ENCODE assay signal across 8 cellular contexts in genomic region chr14:100440207-100440631, GRCh38.
DNase-seq lines count a peak whose midpoint lies in the region; ATAC-seq and TF ChIP-seq lines count a peak whose summit lies in the region.

No MANE protein-coding gene starts in this region.

- 19% methylated on average over 10 of the region's 10 CpGs for WGBS in prostate gland

- peak overlapping the region; percentile 80 for H3K27ac ChIP-seq in angular gyrus (ENCODE audit: low read depth, low read length)
- H3K27ac ChIP-seq in left ventricle myocardium inferior (replicated peaks) = peak overlapping the region; percentile 68
- peak overlapping the region; percentile 1 to 36 for H3K27ac ChIP-seq in prostate gland
- H3K27ac ChIP-seq in MM.1S (ENCODE audit: low read length) = no peak overlapping the region

- intact Hi-C loops in left ventricle myocardium inferior (cut with micrococcal nuclease) (loop anchor here (10.0 kb wide), 1 partner anchor 205 kb away; no protein-coding TSS in a partner anchor), prostate gland (cut with DNase I) (loop anchor here (10.0 kb wide), 1 partner anchor 1185 kb away; no protein-coding TSS in a partner anchor)

- H3K9me2 ChIP-seq in MM.1S (replicated peaks; ENCODE audit: insufficient read depth, low read length) = no peaks in the 10 kb centered on the region

- no peak for TF ChIP-seq POLR2A in prostate gland (IDR thresholded peaks at IDR 0.05)

- no peaks in the 10 kb centered on the region for H3K79me2 ChIP-seq in MM.1S (ENCODE audit: low read length)

- no peaks in the 10 kb centered on the region for H3F3A ChIP-seq in MM.1S (ENCODE audit: insufficient read depth, low read length)

- H3K4me1 ChIP-seq in left ventricle myocardium inferior = peaks cover 33% of the 10 kb centered on the region
- peaks cover 12% of the 10 kb centered on the region for H3K4me1 ChIP-seq in prostate gland (replicated peaks)
- no peaks in the 10 kb centered on the region for H3K4me1 ChIP-seq in MM.1S (ENCODE audit: low read length)

- no peak overlapping the region for H2AFZ ChIP-seq in MM.1S (ENCODE audit: low read length)

- H3K4me3 ChIP-seq in left ventricle myocardium inferior (peak overlapping the region; percentile 33), prostate gland (no peak overlapping the region), MM.1S (ENCODE audit: low read length) (no peak overlapping the region)

- no peak overlapping the region for H3K9ac ChIP-seq in MM.1S (ENCODE audit: low read length)

- no peaks in the 10 kb centered on the region for H4K20me1 ChIP-seq in MM.1S (ENCODE audit: insufficient read depth, low read length)

- H3K36me3 ChIP-seq in left ventricle myocardium inferior = no peaks in the 10 kb centered on the region
- no peaks in the 10 kb centered on the region for H3K36me3 ChIP-seq in prostate gland
- H3K36me3 ChIP-seq in MM.1S (replicated peaks; ENCODE audit: insufficient read depth, low read length) = no peaks in the 10 kb centered on the region

- DNase-seq in AG08396 (ENCODE audit: low spot score) = peak; percentile 68
- peak; percentile 79 for DNase-seq in NCI-H526 treated with DMSO at 0.1 percent for 48 hours (lab: John Stamatoyannopoulos, UW)
- DNase-seq in left ventricle myocardium inferior = peak; percentile 64
- DNase-seq in prostate gland (ENCODE audit: low spot score) = peak; percentile 87
- no peak for DNase-seq in MM.1S
- DNase-seq in Kasumi-1 (lab: John Stamatoyannopoulos, UW) = no peak

- H3K9me3 ChIP-seq in left ventricle myocardium inferior (replicated peaks) = no peaks in the 10 kb centered on the region
- H3K9me3 ChIP-seq in prostate gland = no peaks in the 10 kb centered on the region
- H3K9me3 ChIP-seq in MM.1S (replicated peaks; ENCODE audit: insufficient read depth, low read length) = no peaks in the 10 kb centered on the region

- peak; percentile 52 for ATAC-seq in GM21529 (IDR thresholded peaks at IDR 0.05; ENCODE audit: unreplicated experiment)

- no peak overlapping the region for H3K4me2 ChIP-seq in MM.1S (ENCODE audit: low read depth, low read length)

- peak; percentile 78 for TF ChIP-seq CTCF in left ventricle myocardium inferior (IDR thresholded peaks at IDR 0.05; ENCODE audit: borderline replicate concordance)
- TF ChIP-seq CTCF in prostate gland (IDR thresholded peaks at IDR 0.05) = peak; percentile 43 to 94 (median 82)
- no peak for TF ChIP-seq CTCF in MM.1S (IDR thresholded peaks at IDR 0.05; ENCODE audit: low read length)

- no peaks in the 10 kb centered on the region for H3K27me3 ChIP-seq in left ventricle myocardium inferior (ENCODE audit: low read depth)
- no peaks in the 10 kb centered on the region for H3K27me3 ChIP-seq in prostate gland (replicated peaks; ENCODE audit: insufficient read depth)
- H3K27me3 ChIP-seq in MM.1S (replicated peaks; ENCODE audit: insufficient read depth, low read length) = no peaks in the 10 kb centered on the region

Comparison
In these comparisons a context has a peak if more than half of its experiments do, and no peak if none do; other contexts are left out.
1. DNase-seq: peak in AG08396 (single experiment), NCI-H526 treated with DMSO at 0.1 percent for 48 hours (single experiment), left ventricle myocardium inferior (single experiment) and prostate gland (single experiment); none in MM.1S (single experiment) and Kasumi-1 (0 of 2).